ENCODE assay signal across 1 cellular context in genomic region chr19:38250821-38251563, GRCh38.
TF ChIP-seq lines count a peak whose summit lies in the region.

No MANE protein-coding gene starts in this region.

TF ChIP-seq in HepG2, 621 proteins besides CTCF, POLR2A, EP300 and RAD21 (continued from another document and continues in another):
- TF ChIP-seq BRF2 (CRISPR knock-in tag; IDR thresholded peaks at IDR 0.05) (no peak), ZNF160 (CRISPR knock-in tag; IDR thresholded peaks at IDR 0.05) (no peak), DPF2 (CRISPR knock-in tag; IDR thresholded peaks at IDR 0.05; ENCODE audit: borderline replicate concordance, low read depth) (no peak; the same call in 1 of the 2 replicates), ZNF790 (CRISPR knock-in tag; IDR thresholded peaks at IDR 0.05; ENCODE audit: borderline replicate concordance) (no peak), CREM (IDR thresholded peaks at IDR 0.05) (peak; percentile 51; the same call in 1 of the 2 replicates), CREM (CRISPR knock-in tag; IDR thresholded peaks at IDR 0.05) (no peak), FOXO4 (CRISPR knock-in tag; conservative IDR thresholded peaks at IDR 0.05) (no peak), RFXANK (CRISPR knock-in tag; IDR thresholded peaks at IDR 0.05) (no peak), CHCHD3 (CRISPR knock-in tag; IDR thresholded peaks at IDR 0.05) (no peak), HIC2 (CRISPR knock-in tag; IDR thresholded peaks at IDR 0.05; ENCODE audit: low read depth) (no peak), SP140L (CRISPR knock-in tag; IDR thresholded peaks at IDR 0.05; ENCODE audit: borderline replicate concordance) (no peak), ZNF354B (CRISPR knock-in tag; IDR thresholded peaks at IDR 0.05) (no peak), ZNF451 (CRISPR knock-in tag; IDR thresholded peaks at IDR 0.05) (no peak), ZNF646 (CRISPR knock-in tag; IDR thresholded peaks at IDR 0.05) (no peak), ZNF558 (CRISPR knock-in tag; IDR thresholded peaks at IDR 0.05; ENCODE audit: borderline replicate concordance) (no peak), ZNF639 (CRISPR knock-in tag; conservative IDR thresholded peaks at IDR 0.05) (no peak), ZNF761 (CRISPR knock-in tag; conservative IDR thresholded peaks at IDR 0.05) (no peak), SRSF1 (optimal IDR thresholded peaks at IDR 0.05; ENCODE audit: low read depth, low read length) (no peak), SRSF9 (IDR thresholded peaks at IDR 0.05; ENCODE audit: borderline replicate concordance, insufficient read depth, low read depth, low read length, poor library complexity, severe bottlenecking) (no peak), ZNF468 (CRISPR knock-in tag; IDR thresholded peaks at IDR 0.05) (no peak), ZNF367 (CRISPR knock-in tag; IDR thresholded peaks at IDR 0.05; ENCODE audit: borderline replicate concordance) (no peak), ZNF274 (CRISPR knock-in tag; IDR thresholded peaks at IDR 0.05) (no peak), JARID2 (CRISPR knock-in tag; IDR thresholded peaks at IDR 0.05; ENCODE audit: insufficient replicate concordance) (no peak), ZNF414 (CRISPR knock-in tag; IDR thresholded peaks at IDR 0.05) (no peak), MYC (CRISPR knock-in tag; IDR thresholded peaks at IDR 0.05; ENCODE audit: borderline replicate concordance) (no peak), ZNF7 (CRISPR knock-in tag; IDR thresholded peaks at IDR 0.05) (no peak), RELA (CRISPR knock-in tag; IDR thresholded peaks at IDR 0.05) (no peak), KMT2A (CRISPR knock-in tag; IDR thresholded peaks at IDR 0.05) (no peak), U2AF1 (optimal IDR thresholded peaks at IDR 0.05; ENCODE audit: low read depth, low read length) (no peak), GMEB1 (CRISPR knock-in tag; IDR thresholded peaks at IDR 0.05; ENCODE audit: borderline replicate concordance) (no peak), IKZF5 (CRISPR knock-in tag; IDR thresholded peaks at IDR 0.05) (no peak), ATF3 (CRISPR knock-in tag; IDR thresholded peaks at IDR 0.05) (no peak), BCL3 (CRISPR knock-in tag; IDR thresholded peaks at IDR 0.05) (no peak), ZNF350 (CRISPR knock-in tag; IDR thresholded peaks at IDR 0.05; ENCODE audit: borderline replicate concordance, low read depth) (no peak; the same call in 1 of the 2 replicates), GRHL1 (CRISPR knock-in tag; conservative IDR thresholded peaks at IDR 0.05) (no peak)
